ENCODE assay signal across 9 cellular contexts in genomic region chr2:43676322-43677050, GRCh38.
DNase-seq lines count a peak whose midpoint lies in the region; ATAC-seq, FAIRE-seq and TF ChIP-seq lines count a peak whose summit lies in the region.
"Had no signal": no experiment of that assay in that cellular context is flagged by ENCODE, and none has a peak within 500 bp of the region (broad histone marks: within the 10 kb centered on the region; RNA-seq: fewer than 3 reads in every experiment).

C1GALT1C1L (minus strand) TSS chr2:43676429; CDS start chr2:43676322, 107 bp downstream.

- DNase-seq in DMS153 treated with DMSO at 0.1 percent for 48 hours (lab: John Stamatoyannopoulos, UW; ENCODE audit: unreplicated experiment) (peak; percentile 13), DMS153 (lab: John Stamatoyannopoulos, UW) (no peak), RCC 7860 (ENCODE audit: low spot score) (peak; percentile 29), brain microvascular endothelial cell (peak; percentile 58), iris pigment epithelial cell (ENCODE audit: low read depth) (peak; percentile 57), NCI-H128 (lab: John Stamatoyannopoulos, UW; ENCODE audit: unreplicated experiment) (no peak)
- peak; percentile 23 for DNase-seq in stimulated activated CD4-positive, alpha-beta T cell treated with anti-CD3 and anti-CD28 coated beads, Interleukin-12 subunit alpha, Interleukin-12 subunit beta, amount 100 ng/mL, for 4 hours

- H3K36me3 ChIP-seq in brain microvascular endothelial cell (replicated peaks): no peaks in the 10 kb centered on the region

- no peak for ATAC-seq in HG03571 (IDR thresholded peaks at IDR 0.05; ENCODE audit: unreplicated experiment)

- FAIRE-seq in RCC 7860 (lab: Jason Lieb, UNC): no peak
- FAIRE-seq: A204.1 had no signal

- TF ChIP-seq CTCF in brain microvascular endothelial cell (IDR thresholded peaks at IDR 0.05; ENCODE audit: low read depth, low read length, missing control alignments): no peak

- peak within 1 kb of the TSS; percentile 58 for H3K4me3 ChIP-seq in brain microvascular endothelial cell (ENCODE audit: low read depth, low read length)

- in situ Hi-C loops in brain microvascular endothelial cell (cut with HindIII; ENCODE audit: low pct_ligation_motif_present, low sequenced_read_pairs): no loop called here

- no peaks in the 10 kb centered on the region for H3K27me3 ChIP-seq in brain microvascular endothelial cell (replicated peaks)

- H3K27ac ChIP-seq in brain microvascular endothelial cell: peak within 1 kb of the TSS; percentile 22

Comparison
In these comparisons a context has a peak if more than half of its experiments do, and no peak if none do; other contexts are left out.
1. DNase-seq: peak in DMS153 treated with DMSO at 0.1 percent for 48 hours (single experiment), RCC 7860 (single experiment), brain microvascular endothelial cell (single experiment), iris pigment epithelial cell (single experiment) and stimulated activated CD4-positive, alpha-beta T cell treated with anti-CD3 and anti-CD28 coated beads, Interleukin-12 subunit alpha, Interleukin-12 subunit beta, amount 100 ng/mL, for 4 hours (single experiment); none in DMS153 (single experiment) and NCI-H128 (single experiment).